Comparison of ENCODE assay signal across 33 cellular contexts in genomic region chr11:74092425-74092824, GRCh38.
"Had no signal": no experiment of that assay in that cellular context is flagged by ENCODE, and none has a peak within 500 bp of the region (broad histone marks: within the 10 kb centered on the region; RNA-seq: fewer than 3 reads in every experiment).

No MANE protein-coding gene starts in this region.

- H2AFZ ChIP-seq: hepatocyte had no signal

- H3K36me3 ChIP-seq: breast epithelium had no signal

- H3K4me3 Mint-ChIP-seq: activated CD4-positive, alpha-beta memory T cell treated with anti-CD3 and anti-CD28 coated beads, Interleukin-2, amount 10 ng/mL, durations not matched to agents 7 days and 5 days; activated CD4-positive, alpha-beta T cell treated with anti-CD3 and anti-CD28 coated beads, Interleukin-2, amount 10 ng/mL, durations not matched to agents 7 days and 5 days; activated naive CD8-positive, alpha-beta T cell treated with anti-CD3 and anti-CD28 coated beads, Interleukin-2, amount 10 ng/mL, durations not matched to agents 7 days and 5 days; activated T-cell treated with anti-CD3 and anti-CD28 coated beads, Interleukin-2, amount 50 U/mL, for 4 hours; activated T-helper 17 cell treated with anti-CD3 and anti-CD28 coated beads, Interleukin-2, amount 50 U/mL, for 72 hours; brain; WTC11 had no signal

- FAIRE-seq: endometrium, endothelial cell of umbilical vein, TTC549 had no signal

- H3K9me3 Mint-ChIP-seq: activated CD4-positive, alpha-beta memory T cell treated with anti-CD3 and anti-CD28 coated beads, Interleukin-2, amount 10 ng/mL, durations not matched to agents 7 days and 5 days; activated CD4-positive, alpha-beta T cell treated with anti-CD3 and anti-CD28 coated beads, Interleukin-2, amount 10 ng/mL, durations not matched to agents 7 days and 5 days; activated naive CD4-positive, alpha-beta T cell treated with anti-CD3 and anti-CD28 coated beads, Interleukin-2, amount 50 U/mL, for 72 hours; activated naive CD8-positive, alpha-beta T cell treated with anti-CD3 and anti-CD28 coated beads, Interleukin-2, amount 10 ng/mL, durations not matched to agents 7 days and 5 days; activated T-cell treated with anti-CD3 and anti-CD28 coated beads, Interleukin-2, amount 50 U/mL, for 4 hours; activated T-helper 17 cell treated with anti-CD3 and anti-CD28 coated beads, Interleukin-2, amount 50 U/mL, for 72 hours; brain; WTC11 had no signal

- H3K79me2 ChIP-seq: hepatocyte had no signal

- H3K27ac ChIP-seq: ascending aorta, breast epithelium, cardiac muscle cell, colonic mucosa, epithelial cell of prostate, gastrocnemius medialis, heart right ventricle, hepatocyte, VCaP had no signal

- H3K27me3 Mint-ChIP-seq: activated CD4-positive, alpha-beta memory T cell treated with anti-CD3 and anti-CD28 coated beads, Interleukin-2, amount 10 ng/mL, durations not matched to agents 7 days and 5 days; activated CD4-positive, alpha-beta T cell treated with anti-CD3 and anti-CD28 coated beads, Interleukin-2, amount 10 ng/mL, durations not matched to agents 7 days and 5 days; activated naive CD8-positive, alpha-beta T cell treated with anti-CD3 and anti-CD28 coated beads, Interleukin-2, amount 10 ng/mL, durations not matched to agents 7 days and 5 days; activated T-helper 17 cell treated with anti-CD3 and anti-CD28 coated beads, Interleukin-2, amount 50 U/mL, for 72 hours; brain had no signal

- H3K4me1 Mint-ChIP-seq: activated CD4-positive, alpha-beta T cell treated with anti-CD3 and anti-CD28 coated beads, Interleukin-2, amount 10 ng/mL, durations not matched to agents 7 days and 5 days; activated naive CD8-positive, alpha-beta T cell treated with anti-CD3 and anti-CD28 coated beads, Interleukin-2, amount 10 ng/mL, durations not matched to agents 7 days and 5 days; activated T-helper 17 cell treated with anti-CD3 and anti-CD28 coated beads, Interleukin-2, amount 50 U/mL, for 72 hours; brain had no signal

- H3K4me3 ChIP-seq: ascending aorta, breast epithelium, cardiac muscle cell, colonic mucosa, gastrocnemius medialis, heart right ventricle, hepatocyte had no signal

- ATAC-seq: activated naive CD4-positive, alpha-beta T cell treated with anti-CD3 and anti-CD28 coated beads, Interleukin-2, amount 50 U/mL, for 72 hours; activated T-cell treated with anti-CD3 and anti-CD28 coated beads, Interleukin-2, amount 50 U/mL, for 4 hours; activated T-helper 17 cell treated with anti-CD3 and anti-CD28 coated beads, Interleukin-2, amount 50 U/mL, for 72 hours; esophagus mucosa; gastrocnemius medialis; heart right ventricle; WTC11 had no signal

- DNase-seq: activated CD4-positive, alpha-beta memory T cell treated with anti-CD3 and anti-CD28 coated beads, Interleukin-2, amount 10 ng/mL, durations not matched to agents 7 days and 5 days; activated CD4-positive, alpha-beta T cell treated with anti-CD3 and anti-CD28 coated beads for 1 hour; activated CD4-positive, alpha-beta T cell treated with anti-CD3 and anti-CD28 coated beads for 4 hours; activated CD4-positive, alpha-beta T cell treated with anti-CD3 and anti-CD28 coated beads, Interleukin-2, amount 10 ng/mL, durations not matched to agents 7 days and 5 days; activated CD4-positive, alpha-beta T cell treated with anti-CD3 and anti-CD28 coated beads, Interleukin-2, amount 50 U/mL, for 4 hours; activated CD8-positive, alpha-beta memory T cell treated with anti-CD3 and anti-CD28 coated beads, Interleukin-2, amount 50 U/mL, for 48 hours; activated effector memory CD4-positive, alpha-beta T cell treated with Interleukin-2 at 50 U/mL for 16 hours; activated gamma-delta T cell treated with Interleukin-2 at 50 U/mL for 16 hours; activated naive CD4-positive, alpha-beta T cell treated with Interleukin-2 at 50 U/mL for 16 hours; activated naive CD8-positive, alpha-beta T cell treated with anti-CD3 and anti-CD28 coated beads, Interleukin-2, amount 10 ng/mL, durations not matched to agents 7 days and 5 days; activated T-cell treated with anti-CD3 and anti-CD28 coated beads, Interleukin-2, amount 50 U/mL, for 4 hours; central memory CD4-positive, alpha-beta T cell; cerebellar nuclear complex; colonic mucosa; effector CD8-positive, alpha-beta T cell; foreskin fibroblast; gastrocnemius medialis; heart right ventricle; T-helper 2 cell had no signal

- H3K4me2 ChIP-seq: hepatocyte had no signal

- H3K27ac Mint-ChIP-seq: activated CD4-positive, alpha-beta memory T cell treated with anti-CD3 and anti-CD28 coated beads, Interleukin-2, amount 10 ng/mL, durations not matched to agents 7 days and 5 days; activated CD4-positive, alpha-beta T cell treated with anti-CD3 and anti-CD28 coated beads, Interleukin-2, amount 10 ng/mL, durations not matched to agents 7 days and 5 days; activated naive CD8-positive, alpha-beta T cell treated with anti-CD3 and anti-CD28 coated beads, Interleukin-2, amount 10 ng/mL, durations not matched to agents 7 days and 5 days; activated T-helper 17 cell treated with anti-CD3 and anti-CD28 coated beads, Interleukin-2, amount 50 U/mL, for 72 hours; brain; WTC11 had no signal

- H3K27me3 ChIP-seq: ascending aorta, breast epithelium, cardiac muscle cell, colonic mucosa, gastrocnemius medialis, heart right ventricle, hepatocyte had no signal

- H3K9me3 ChIP-seq: ascending aorta, breast epithelium, colonic mucosa, gastrocnemius medialis, heart right ventricle had no signal

- H3K4me1 ChIP-seq: ascending aorta, breast epithelium, colonic mucosa, gastrocnemius medialis, heart right ventricle had no signal
